In the genomic region with DNA sequence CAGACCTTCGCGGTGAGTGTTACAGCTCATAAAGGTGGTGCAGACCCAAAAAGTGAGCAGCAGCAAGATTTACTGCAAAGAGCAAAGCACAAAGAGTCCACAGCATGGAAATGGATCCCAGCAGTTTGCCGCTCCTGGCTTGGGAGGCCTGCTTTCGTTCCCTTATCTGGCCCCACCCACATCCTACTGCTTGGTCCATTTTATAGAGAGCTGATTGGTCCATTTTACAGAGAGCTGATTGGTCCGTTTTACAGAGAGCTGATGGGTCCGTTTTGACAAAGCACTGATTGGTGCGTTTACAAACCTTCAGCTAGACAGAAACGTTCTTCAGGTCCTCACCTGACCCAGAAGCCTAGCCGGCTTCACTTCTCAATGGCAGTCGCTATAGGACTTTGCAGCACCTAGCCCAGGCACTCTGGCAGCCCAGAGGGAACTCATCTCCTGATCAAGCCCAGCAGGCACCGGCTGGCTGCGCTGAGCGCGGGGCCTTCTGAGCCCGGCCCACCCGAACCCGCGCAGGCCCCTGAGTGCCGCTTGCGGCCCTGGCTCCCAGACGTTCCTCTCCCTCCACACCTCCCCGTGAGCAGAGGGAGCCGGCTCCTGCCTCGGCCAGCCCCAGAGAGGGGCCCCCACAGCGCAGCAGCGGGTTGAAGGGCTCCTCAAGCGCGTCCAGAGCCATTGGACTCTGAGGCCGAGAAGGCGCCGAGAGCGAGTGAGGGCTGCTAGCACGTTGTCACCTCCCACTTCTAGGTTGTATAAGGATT, we compare ENCODE assay signal across 1 cellular context.
TF ChIP-seq lines count a peak whose summit lies in the region.

No MANE protein-coding gene starts in this region.

TF ChIP-seq in H1, 55 proteins besides CTCF, POLR2A, EP300 and RAD21:
- TF ChIP-seq POU5F1 (IDR thresholded peaks at IDR 0.05; ENCODE audit: low read depth, low read length) (no peak), EGR1 (IDR thresholded peaks at IDR 0.05; ENCODE audit: borderline replicate concordance, low read depth, low read length) (no peak), CEBPB (IDR thresholded peaks at IDR 0.05; ENCODE audit: low read depth, low read length) (no peak), SRF (IDR thresholded peaks at IDR 0.05; ENCODE audit: low read depth, low read length) (no peak), CBX5 (IDR thresholded peaks at IDR 0.05; ENCODE audit: low read depth, low read length) (no peak), SIRT6 (IDR thresholded peaks at IDR 0.05; ENCODE audit: low read length) (no peak), CBX8 (IDR thresholded peaks at IDR 0.05; ENCODE audit: borderline replicate concordance, low read depth, low read length) (no peak), RNF2 (IDR thresholded peaks at IDR 0.05; ENCODE audit: borderline replicate concordance, low read depth, low read length, missing control alignments, poor library complexity, severe bottlenecking) (no peak), CHD1 (IDR thresholded peaks at IDR 0.05; ENCODE audit: low read depth, low read length) (no peak)
